In genomic region chr2:237453671-237454070, GRCh38 we compare ENCODE assay signal across 20 cellular contexts. TPM values are rescaled to one million over a fixed set of nuclear protein-coding genes. Genes with fewer than 3 reads are reported as not detected.
DNase-seq lines count a peak whose midpoint lies in the region; ATAC-seq and TF ChIP-seq lines count a peak whose summit lies in the region.
"Had no signal": no experiment of that assay in that cellular context is flagged by ENCODE, and none has a peak within 500 bp of the region (broad histone marks: within the 10 kb centered on the region; RNA-seq: fewer than 3 reads in every experiment).

No MANE protein-coding gene starts in this region.

- ATAC-seq in gastrocnemius medialis = no peak
- ATAC-seq in activated T-helper 17 cell treated with anti-CD3 and anti-CD28 coated beads, Interleukin-2, amount 50 U/mL, for 72 hours (replicated peaks) = no peak
- ATAC-seq: A549, GM12878 had no signal

- in situ Hi-C loops in G401 (cut with HindIII; ENCODE audit: low sequenced_read_pairs) = no loop called here
- in situ Hi-C loops in gastrocnemius medialis (cut with MboI; ENCODE audit: low sequenced_read_pairs in 4 of 4) = no loop called here

- intact Hi-C loops in gastrocnemius medialis (cut with DNase I; ENCODE audit: low total_unique reads) = no loop called here

- no peak overlapping the region for H3K27ac Mint-ChIP-seq in activated T-helper 17 cell treated with anti-CD3 and anti-CD28 coated beads, Interleukin-2, amount 50 U/mL, for 72 hours
- H3K27ac Mint-ChIP-seq: CD4-positive, alpha-beta T cell; H9 had no signal

- H3K4me1 ChIP-seq in gastrocnemius medialis = peaks cover 41 to 50% of the 10 kb centered on the region in 2 donors
- H3K4me1 ChIP-seq: Caco-2 had no signal

- no peaks in the 10 kb centered on the region for H3K9me3 ChIP-seq in gastrocnemius medialis
- H3K9me3 ChIP-seq: Caco-2, Peyer's patch, SJSA1 had no signal

- peaks cover 7% of the 10 kb centered on the region for H3K9me3 Mint-ChIP-seq in activated T-helper 17 cell treated with anti-CD3 and anti-CD28 coated beads, Interleukin-2, amount 50 U/mL, for 72 hours
- H3K9me3 Mint-ChIP-seq: CD4-positive, alpha-beta T cell had no signal

- H3K4me1 Mint-ChIP-seq in activated T-helper 17 cell treated with anti-CD3 and anti-CD28 coated beads, Interleukin-2, amount 50 U/mL, for 72 hours = peaks cover 24% of the 10 kb centered on the region

- no peaks in the 10 kb centered on the region for H3K36me3 ChIP-seq in gastrocnemius medialis
- H3K36me3 ChIP-seq: Peyer's patch, SJSA1 had no signal

- H3K36me3 Mint-ChIP-seq in activated T-helper 17 cell treated with anti-CD3 and anti-CD28 coated beads, Interleukin-2, amount 50 U/mL, for 72 hours (ENCODE audit: low read depth) = no peaks in the 10 kb centered on the region

- H3K4me3 ChIP-seq in gastrocnemius medialis = no peak overlapping the region
- H3K4me3 ChIP-seq: A549, GM12878, Peyer's patch, SJSA1 had no signal

- TF ChIP-seq CTCF in gastrocnemius medialis (IDR thresholded peaks at IDR 0.05 in 4 of 5, conservative IDR thresholded peaks at IDR 0.05 in 1 of 5) = no peak

- H3K27ac ChIP-seq in gastrocnemius medialis = peak overlapping the region in 3 of 4 donors; percentile 3 to 28 (median 12)
- H3K27ac ChIP-seq: A549, KMS-11, Peyer's patch, SJSA1 had no signal

- H3K27me3 Mint-ChIP-seq in activated T-helper 17 cell treated with anti-CD3 and anti-CD28 coated beads, Interleukin-2, amount 50 U/mL, for 72 hours = no peaks in the 10 kb centered on the region
- H3K27me3 Mint-ChIP-seq: CD4-positive, alpha-beta T cell had no signal

- H3K4me3 Mint-ChIP-seq in activated T-helper 17 cell treated with anti-CD3 and anti-CD28 coated beads, Interleukin-2, amount 50 U/mL, for 72 hours = no peak overlapping the region
- H3K4me3 Mint-ChIP-seq: CD4-positive, alpha-beta T cell; H9 had no signal

- no peak for TF ChIP-seq POLR2A in gastrocnemius medialis (IDR thresholded peaks at IDR 0.05)

- H3K27me3 ChIP-seq in gastrocnemius medialis = no peaks in the 10 kb centered on the region
- H3K27me3 ChIP-seq: Peyer's patch, SJSA1 had no signal

- DNase-seq in G401 (ENCODE audit: low spot score) (peak; percentile 81), NCI-H2029 (lab: John Stamatoyannopoulos, UW) (peak; percentile 61), cerebellar cortex (ENCODE audit: low spot score) (peak; percentile 76), gastrocnemius medialis (no peak), cortex of kidney (lab: John Stamatoyannopoulos, UW) (no peak), SKM-1 (lab: John Stamatoyannopoulos, UW; ENCODE audit: unreplicated experiment) (no peak)
- DNase-seq: Caco-2; CD4-positive, alpha-beta T cell; H9; NCI-H187 treated with DMSO at 0.1 percent for 48 hours; NCI-H446; NCI-H526 treated with DMSO at 0.1 percent for 48 hours; NK-92 treated with Interleukin-12 subunit alpha and Interleukin-12 subunit beta, amount 100 ng/mL, for 24 hours; Peyer's patch; SW 1271 had no signal

RNA-seq across cellular contexts. Expression of gene MLPH, which starts 33.4 kb away (rescaled TPM):
- total RNA-seq in G401 (2014; rRNA removed; shearing (Covaris generic)) = 0.55 and 1.6 TPM in 2 replicates
- 1 to 10 TPM; 6.5 to 8.7 (median 7.2) TPM for total RNA-seq in gastrocnemius medialis
- total RNA-seq in activated T-helper 17 cell treated with anti-CD3 and anti-CD28 coated beads, Interleukin-2, amount 50 U/mL, for 72 hours = not detected
- total RNA-seq: Caco-2 had no signal

RNA-seq across cellular contexts. Expression of gene COL6A3, which starts 39.7 kb away (rescaled TPM):
- total RNA-seq in G401 (2014; rRNA removed; shearing (Covaris generic)) = 0.17 and 0.25 TPM in 2 replicates
- 100 to 1,000 TPM in 2 of 4 donors, 10 to 100 TPM in 2; 45.3 to 150 (median 108) TPM for total RNA-seq in gastrocnemius medialis
- total RNA-seq in activated T-helper 17 cell treated with anti-CD3 and anti-CD28 coated beads, Interleukin-2, amount 50 U/mL, for 72 hours = 10 to 100 TPM; 10.6 to 30.7 TPM

Comparison
In these comparisons a context has a peak if more than half of its experiments do, and no peak if none do; other contexts are left out.
1. DNase-seq: peak in G401 (single experiment), NCI-H2029 (single experiment) and cerebellar cortex (single experiment); none in gastrocnemius medialis (0 of 2), cortex of kidney (single experiment) and SKM-1 (single experiment).